ENCODE assay signal across 9 cellular contexts in genomic region chr5:127529904-127530682, GRCh38.
"Had no signal": no experiment of that assay in that cellular context is flagged by ENCODE, and none has a peak within 500 bp of the region (broad histone marks: within the 10 kb centered on the region; RNA-seq: fewer than 3 reads in every experiment).

No MANE protein-coding gene starts in this region.

- H3K4me3 ChIP-seq: GM23338 had no signal

- H3K27ac ChIP-seq: KMS-11 had no signal

- DNase-seq: H9, HCEC 1CT, Karpas-422, KBM-7 had no signal

- FAIRE-seq: H1, H54, HTR-8/SVneo had no signal

- H3K9ac ChIP-seq: KMS-11 had no signal

- ATAC-seq: GM23338 had no signal

- H3K4me2 ChIP-seq: GM23338, KMS-11 had no signal

- H2AFZ ChIP-seq: GM23338 had no signal
